Comparison of ENCODE assay signal across 25 cellular contexts in the genomic region with DNA sequence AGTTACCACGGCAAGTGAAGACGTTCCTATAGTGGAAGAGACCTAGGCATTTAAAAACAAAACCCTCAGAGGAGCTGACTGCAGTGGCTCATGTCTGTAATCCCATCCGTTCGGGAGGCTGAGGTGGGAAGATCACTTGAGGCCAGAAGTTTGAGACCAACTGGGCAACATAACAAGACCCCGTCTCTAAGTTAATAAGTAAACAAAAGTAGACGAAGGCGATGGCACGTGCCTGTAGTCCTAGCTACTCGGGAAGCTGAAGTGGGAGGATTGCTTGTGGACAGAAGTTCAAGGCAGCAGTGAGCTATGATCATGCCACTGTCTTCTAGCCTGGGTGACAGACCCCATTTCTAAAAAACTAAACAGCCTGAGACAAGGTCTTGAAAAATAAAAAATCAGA. TPM values are rescaled to one million over a fixed set of nuclear protein-coding genes. Genes with fewer than 3 reads are reported as not detected.
DNase-seq lines count a peak whose midpoint lies in the region; ATAC-seq lines count a peak whose summit lies in the region.
"Had no signal": no experiment of that assay in that cellular context is flagged by ENCODE, and none has a peak within 500 bp of the region (broad histone marks: within the 10 kb centered on the region; RNA-seq: fewer than 3 reads in every experiment).

No MANE protein-coding gene starts in this region.

- CTCF ChIA-PET in naive thymus-derived CD4-positive, alpha-beta T cell (lab: Charles Lee) = interaction anchor here (0.6 kb wide), 1 partner anchor 1024 kb away, joined by 3 read pairs; no protein-coding TSS in a partner anchor

- peaks cover 25 to 37% of the 10 kb centered on the region in 2 donors for H3K4me1 ChIP-seq in naive thymus-derived CD4-positive, alpha-beta T cell (ENCODE audit: control insufficient read depth in 2 of 2, insufficient read depth in 2 of 2, low read length in 2 of 2)

- ATAC-seq in stimulated activated naive CD8-positive, alpha-beta T cell treated with anti-CD3 and anti-CD28 coated beads, Interleukin-15, Interleukin-2, amounts not matched to agents 100 U/mL and 50 U/mL, for 24 hours = no peak
- ATAC-seq in naive thymus-derived CD4-positive, alpha-beta T cell = no peak
- ATAC-seq in GM18873 (IDR thresholded peaks at IDR 0.05; ENCODE audit: low FRiP score, unreplicated experiment) = no peak
- ATAC-seq: upper lobe of right lung had no signal

- POLR2A ChIA-PET in naive thymus-derived CD4-positive, alpha-beta T cell (lab: Charles Lee) = interaction anchor here (0.6 to 1.4 kb wide), 6 partner anchors 9 to 56 kb away, joined by 3 to 5 read pairs (median 3); no protein-coding TSS in a partner anchor

- peak overlapping the region; percentile 43 for H3K27ac Mint-ChIP-seq in stimulated activated naive CD8-positive, alpha-beta T cell treated with anti-CD3 and anti-CD28 coated beads, Interleukin-15, Interleukin-2, amounts not matched to agents 100 ng/mL and 50 ng/mL, for 24 hours
- peak overlapping the region; percentile 47 to 94 (median 81) for H3K27ac Mint-ChIP-seq in naive thymus-derived CD4-positive, alpha-beta T cell
- H3K27ac Mint-ChIP-seq: mesothelial cell of epicardium had no signal

- no peak overlapping the region for H3K4me3 ChIP-seq in naive thymus-derived CD4-positive, alpha-beta T cell (ENCODE audit: low read length)
- H3K4me3 ChIP-seq: Peyer's patch, SJSA1, smooth muscle cell, upper lobe of right lung had no signal

- no peaks in the 10 kb centered on the region for H3K9me3 ChIP-seq in naive thymus-derived CD4-positive, alpha-beta T cell (ENCODE audit: control insufficient read depth in 2 of 3, low read length in 3 of 3)
- H3K9me3 ChIP-seq: Peyer's patch, SJSA1, upper lobe of right lung had no signal

- H3K9me3 Mint-ChIP-seq in stimulated activated naive CD8-positive, alpha-beta T cell treated with anti-CD3 and anti-CD28 coated beads, Interleukin-15, Interleukin-2, amounts not matched to agents 100 ng/mL and 50 ng/mL, for 24 hours = no peaks in the 10 kb centered on the region
- H3K9me3 Mint-ChIP-seq in naive thymus-derived CD4-positive, alpha-beta T cell = peaks cover 0 to 5% (median 0%) of the 10 kb centered on the region in 11 donors
- H3K9me3 Mint-ChIP-seq: H9, mesothelial cell of epicardium had no signal

- H3K36me3 Mint-ChIP-seq in stimulated activated naive CD8-positive, alpha-beta T cell treated with anti-CD3 and anti-CD28 coated beads, Interleukin-15, Interleukin-2, amounts not matched to agents 100 ng/mL and 50 ng/mL, for 24 hours (ENCODE audit: low read depth) = peaks cover 6% of the 10 kb centered on the region
- H3K36me3 Mint-ChIP-seq in naive thymus-derived CD4-positive, alpha-beta T cell = peaks cover 0 to 19% (median 4%) of the 10 kb centered on the region in 5 donors

- DNase-seq in NCI-H82 (lab: John Stamatoyannopoulos, UW) (peak; percentile 6), NCI-H82 treated with DMSO at 0.1 percent for 48 hours (lab: John Stamatoyannopoulos, UW; ENCODE audit: unreplicated experiment) (no peak), DMS153 treated with DMSO at 0.1 percent for 48 hours (lab: John Stamatoyannopoulos, UW; ENCODE audit: unreplicated experiment) (no peak)
- no peak for DNase-seq in stimulated activated naive CD8-positive, alpha-beta T cell treated with anti-CD3 and anti-CD28 coated beads, Interleukin-15, Interleukin-2, amounts not matched to agents 100 U/mL and 50 U/mL, for 24 hours
- no peak for DNase-seq in naive thymus-derived CD4-positive, alpha-beta T cell
- no peak for DNase-seq in stimulated activated CD4-positive, alpha-beta T cell treated with anti-CD3 and anti-CD28 coated beads, Interleukin-4, amount 100 ng/mL, for 24 hours
- DNase-seq: activated CD4-positive, CD25-positive, alpha-beta regulatory T cell; activated CD8-positive, alpha-beta memory T cell treated with anti-CD3 and anti-CD28 coated beads, Interleukin-2, amount 50 U/mL, for 4 hours; activated naive CD4-positive, alpha-beta T cell; effector memory CD4-positive, alpha-beta T cell; H9; NCI-H1105; NCI-H2029 treated with DMSO at 0.1 percent for 48 hours; NCI-H345; NK-92 treated with Interleukin-12 subunit alpha and Interleukin-12 subunit beta, amount 100 ng/mL, for 24 hours; stimulated activated CD4-positive, alpha-beta T cell treated with anti-CD3 and anti-CD28 coated beads, Interleukin-2, amount 100 ng/mL, for 48 hours; T-helper 9 cell; upper lobe of right lung had no signal

- no peaks in the 10 kb centered on the region for H3K27me3 Mint-ChIP-seq in stimulated activated naive CD8-positive, alpha-beta T cell treated with anti-CD3 and anti-CD28 coated beads, Interleukin-15, Interleukin-2, amounts not matched to agents 100 ng/mL and 50 ng/mL, for 24 hours
- no peaks in the 10 kb centered on the region for H3K27me3 Mint-ChIP-seq in naive thymus-derived CD4-positive, alpha-beta T cell

- no peaks in the 10 kb centered on the region for H3K27me3 ChIP-seq in naive thymus-derived CD4-positive, alpha-beta T cell (ENCODE audit: control insufficient read depth in 2 of 2, insufficient read depth in 2 of 2, low read length in 2 of 2)
- H3K27me3 ChIP-seq: Peyer's patch, SJSA1, upper lobe of right lung had no signal

- H3K4me3 Mint-ChIP-seq in stimulated activated naive CD8-positive, alpha-beta T cell treated with anti-CD3 and anti-CD28 coated beads, Interleukin-15, Interleukin-2, amounts not matched to agents 100 ng/mL and 50 ng/mL, for 24 hours = no peak overlapping the region
- peak overlapping the region in 8 of 10 donors; percentile 4 to 80 (median 54) for H3K4me3 Mint-ChIP-seq in naive thymus-derived CD4-positive, alpha-beta T cell
- H3K4me3 Mint-ChIP-seq: H9, mesothelial cell of epicardium had no signal

- peaks cover 43% of the 10 kb centered on the region for H3K4me1 Mint-ChIP-seq in stimulated activated naive CD8-positive, alpha-beta T cell treated with anti-CD3 and anti-CD28 coated beads, Interleukin-15, Interleukin-2, amounts not matched to agents 100 ng/mL and 50 ng/mL, for 24 hours (ENCODE audit: low read depth)
- peaks cover 26 to 87% (median 60%) of the 10 kb centered on the region in 7 donors for H3K4me1 Mint-ChIP-seq in naive thymus-derived CD4-positive, alpha-beta T cell

- intact Hi-C loops in naive thymus-derived CD4-positive, alpha-beta T cell (cut with micrococcal nuclease) = no loop called here

- no peak overlapping the region for H3K27ac ChIP-seq in naive thymus-derived CD4-positive, alpha-beta T cell (ENCODE audit: low read depth, low read length)
- H3K27ac ChIP-seq: 22Rv1, Peyer's patch, SJSA1, upper lobe of right lung had no signal

- peaks cover 0 to 4% (median 0%) of the 10 kb centered on the region in 3 experiments for H3K36me3 ChIP-seq in naive thymus-derived CD4-positive, alpha-beta T cell (ENCODE audit: control insufficient read depth in 2 of 3, insufficient read depth in 3 of 3, low read length in 3 of 3)
- H3K36me3 ChIP-seq: Peyer's patch, upper lobe of right lung had no signal

RNA-seq across cellular contexts. Expression of a gene that starts 3.8 kb away (rescaled TPM):
- total RNA-seq in naive thymus-derived CD4-positive, alpha-beta T cell = 100 to 1,000 TPM in 1 of 5 experiments, 10 to 100 TPM in 4; 54.4 to 127 (median 61.9) TPM
- 100 to 1,000 TPM; 118 to 121 TPM for polyA plus RNA-seq in naive thymus-derived CD4-positive, alpha-beta T cell

RNA-seq across cellular contexts. Expression of a gene that starts 27.9 kb away (rescaled TPM):
- 100 to 1,000 TPM in 2 of 5 experiments, 10 to 100 TPM in 3; 75.2 to 114 (median 91.1) TPM for total RNA-seq in naive thymus-derived CD4-positive, alpha-beta T cell
- polyA plus RNA-seq in naive thymus-derived CD4-positive, alpha-beta T cell = 10 to 100 TPM; 52.1 to 61.2 TPM
